2 cellular contexts compared by ENCODE assay signal in the genomic region with DNA sequence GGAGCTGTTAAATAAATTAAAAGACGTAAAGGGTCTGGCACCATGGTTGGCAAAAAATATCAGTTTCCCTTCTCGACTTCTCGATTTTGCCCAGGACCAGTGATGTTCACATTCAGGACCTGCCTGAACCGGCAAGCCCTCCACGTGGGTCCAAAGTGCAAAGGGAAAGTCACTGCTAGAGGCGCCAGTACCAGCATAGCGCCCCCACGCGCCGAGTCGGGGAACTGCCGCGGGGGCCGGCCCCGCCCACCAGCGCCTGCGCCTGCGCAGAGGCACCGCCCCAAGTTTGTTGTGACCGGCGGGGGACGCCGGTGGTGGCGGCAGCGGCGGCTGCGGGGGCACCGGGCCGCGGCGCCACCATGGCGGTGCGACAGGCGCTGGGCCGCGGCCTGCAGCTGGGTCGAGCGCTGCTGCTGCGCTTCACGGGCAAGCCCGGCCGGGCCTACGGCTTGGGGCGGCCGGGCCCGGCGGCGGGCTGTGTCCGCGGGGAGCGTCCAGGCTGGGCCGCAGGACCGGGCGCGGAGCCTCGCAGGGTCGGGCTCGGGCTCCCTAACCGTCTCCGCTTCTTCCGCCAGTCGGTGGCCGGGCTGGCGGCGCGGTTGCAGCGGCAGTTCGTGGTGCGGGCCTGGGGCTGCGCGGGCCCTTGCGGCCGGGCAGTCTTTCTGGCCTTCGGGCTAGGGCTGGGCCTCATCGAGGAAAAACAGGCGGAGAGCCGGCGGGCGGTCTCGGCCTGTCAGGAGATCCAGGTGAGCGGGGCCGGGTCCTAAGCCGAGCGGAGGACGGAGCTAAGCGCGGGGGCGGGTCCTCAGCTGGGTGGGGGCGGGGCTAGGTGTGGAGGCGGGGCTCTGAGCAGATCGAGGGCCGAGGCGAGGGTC.
TF ChIP-seq lines count a peak whose summit lies in the region.

A gene (plus strand): TSS at position 269 of the 875 bp plus-strand sequence. CDS start 91 bp downstream, at position 360.

TF ChIP-seq in HEK293, 187 proteins besides CTCF, POLR2A, EP300 and RAD21 (continued from another document and continues in another):
- TF ChIP-seq, protein P1, sequence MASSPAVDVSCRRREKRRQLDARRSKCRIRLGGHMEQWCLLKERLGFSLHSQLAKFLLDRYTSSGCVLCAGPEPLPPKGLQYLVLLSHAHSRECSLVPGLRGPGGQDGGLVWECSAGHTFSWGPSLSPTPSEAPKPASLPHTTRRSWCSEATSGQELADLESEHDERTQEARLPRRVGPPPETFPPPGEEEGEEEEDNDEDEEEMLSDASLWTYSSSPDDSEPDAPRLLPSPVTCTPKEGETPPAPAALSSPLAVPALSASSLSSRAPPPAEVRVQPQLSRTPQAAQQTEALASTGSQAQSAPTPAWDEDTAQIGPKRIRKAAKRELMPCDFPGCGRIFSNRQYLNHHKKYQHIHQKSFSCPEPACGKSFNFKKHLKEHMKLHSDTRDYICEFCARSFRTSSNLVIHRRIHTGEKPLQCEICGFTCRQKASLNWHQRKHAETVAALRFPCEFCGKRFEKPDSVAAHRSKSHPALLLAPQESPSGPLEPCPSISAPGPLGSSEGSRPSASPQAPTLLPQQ (tag by site-specific recombination; IDR thresholded peaks at IDR 0.05): peak; percentile 15; the same call in 1 of the 2 replicates
- TF ChIP-seq ZNF202 (tag by site-specific recombination; IDR thresholded peaks at IDR 0.05; ENCODE audit: borderline replicate concordance) (no peak), SCRT1 (tag by site-specific recombination; IDR thresholded peaks at IDR 0.05; ENCODE audit: borderline replicate concordance) (no peak), ZNF677 (tag by site-specific recombination; IDR thresholded peaks at IDR 0.05) (0 out of 2 replicates have a peak, but pooled peaks have one; percentile 48), ZNF112 (tag by site-specific recombination; IDR thresholded peaks at IDR 0.05) (no peak), ZNF660 (tag by site-specific recombination; IDR thresholded peaks at IDR 0.05) (peak; percentile 79), ZNF423 (tag by site-specific recombination; IDR thresholded peaks at IDR 0.05) (no peak), SP2 (tag by site-specific recombination; IDR thresholded peaks at IDR 0.05) (peak; percentile 69), OVOL3 (tag by site-specific recombination; IDR thresholded peaks at IDR 0.05) (no peak), GLIS1 (tag by site-specific recombination; IDR thresholded peaks at IDR 0.05) (peak; percentile 61), MEIS1 (CRISPR knock-in tag; IDR thresholded peaks at IDR 0.05; ENCODE audit: borderline replicate concordance) (no peak), KLF1 (tag by site-specific recombination; IDR thresholded peaks at IDR 0.05) (peak; percentile 27; the same call in 1 of the 2 replicates), ZNF521 (tag by site-specific recombination; IDR thresholded peaks at IDR 0.05) (no peak), ZNF560 (tag by site-specific recombination; IDR thresholded peaks at IDR 0.05; ENCODE audit: borderline replicate concordance) (no peak), ZNF138 (tag by site-specific recombination; IDR thresholded peaks at IDR 0.05; ENCODE audit: borderline replicate concordance) (no peak), ZNF544 (tag by site-specific recombination; IDR thresholded peaks at IDR 0.05) (no peak)
- TF ChIP-seq, protein P2, sequence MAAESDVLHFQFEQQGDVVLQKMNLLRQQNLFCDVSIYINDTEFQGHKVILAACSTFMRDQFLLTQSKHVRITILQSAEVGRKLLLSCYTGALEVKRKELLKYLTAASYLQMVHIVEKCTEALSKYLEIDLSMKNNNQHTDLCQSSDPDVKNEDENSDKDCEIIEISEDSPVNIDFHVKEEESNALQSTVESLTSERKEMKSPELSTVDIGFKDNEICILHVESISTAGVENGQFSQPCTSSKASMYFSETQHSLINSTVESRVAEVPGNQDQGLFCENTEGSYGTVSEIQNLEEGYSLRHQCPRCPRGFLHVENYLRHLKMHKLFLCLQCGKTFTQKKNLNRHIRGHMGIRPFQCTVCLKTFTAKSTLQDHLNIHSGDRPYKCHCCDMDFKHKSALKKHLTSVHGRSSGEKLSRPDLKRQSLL (tag by site-specific recombination; IDR thresholded peaks at IDR 0.05): no peak
- TF ChIP-seq, protein P3, sequence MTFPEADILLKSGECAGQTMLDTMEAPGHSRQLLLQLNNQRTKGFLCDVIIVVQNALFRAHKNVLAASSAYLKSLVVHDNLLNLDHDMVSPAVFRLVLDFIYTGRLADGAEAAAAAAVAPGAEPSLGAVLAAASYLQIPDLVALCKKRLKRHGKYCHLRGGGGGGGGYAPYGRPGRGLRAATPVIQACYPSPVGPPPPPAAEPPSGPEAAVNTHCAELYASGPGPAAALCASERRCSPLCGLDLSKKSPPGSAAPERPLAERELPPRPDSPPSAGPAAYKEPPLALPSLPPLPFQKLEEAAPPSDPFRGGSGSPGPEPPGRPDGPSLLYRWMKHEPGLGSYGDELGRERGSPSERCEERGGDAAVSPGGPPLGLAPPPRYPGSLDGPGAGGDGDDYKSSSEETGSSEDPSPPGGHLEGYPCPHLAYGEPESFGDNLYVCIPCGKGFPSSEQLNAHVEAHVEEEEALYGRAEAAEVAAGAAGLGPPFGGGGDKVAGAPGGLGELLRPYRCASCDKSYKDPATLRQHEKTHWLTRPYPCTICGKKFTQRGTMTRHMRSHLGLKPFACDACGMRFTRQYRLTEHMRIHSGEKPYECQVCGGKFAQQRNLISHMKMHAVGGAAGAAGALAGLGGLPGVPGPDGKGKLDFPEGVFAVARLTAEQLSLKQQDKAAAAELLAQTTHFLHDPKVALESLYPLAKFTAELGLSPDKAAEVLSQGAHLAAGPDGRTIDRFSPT (tag by site-specific recombination; IDR thresholded peaks at IDR 0.05): no peak
- TF ChIP-seq, protein P4, sequence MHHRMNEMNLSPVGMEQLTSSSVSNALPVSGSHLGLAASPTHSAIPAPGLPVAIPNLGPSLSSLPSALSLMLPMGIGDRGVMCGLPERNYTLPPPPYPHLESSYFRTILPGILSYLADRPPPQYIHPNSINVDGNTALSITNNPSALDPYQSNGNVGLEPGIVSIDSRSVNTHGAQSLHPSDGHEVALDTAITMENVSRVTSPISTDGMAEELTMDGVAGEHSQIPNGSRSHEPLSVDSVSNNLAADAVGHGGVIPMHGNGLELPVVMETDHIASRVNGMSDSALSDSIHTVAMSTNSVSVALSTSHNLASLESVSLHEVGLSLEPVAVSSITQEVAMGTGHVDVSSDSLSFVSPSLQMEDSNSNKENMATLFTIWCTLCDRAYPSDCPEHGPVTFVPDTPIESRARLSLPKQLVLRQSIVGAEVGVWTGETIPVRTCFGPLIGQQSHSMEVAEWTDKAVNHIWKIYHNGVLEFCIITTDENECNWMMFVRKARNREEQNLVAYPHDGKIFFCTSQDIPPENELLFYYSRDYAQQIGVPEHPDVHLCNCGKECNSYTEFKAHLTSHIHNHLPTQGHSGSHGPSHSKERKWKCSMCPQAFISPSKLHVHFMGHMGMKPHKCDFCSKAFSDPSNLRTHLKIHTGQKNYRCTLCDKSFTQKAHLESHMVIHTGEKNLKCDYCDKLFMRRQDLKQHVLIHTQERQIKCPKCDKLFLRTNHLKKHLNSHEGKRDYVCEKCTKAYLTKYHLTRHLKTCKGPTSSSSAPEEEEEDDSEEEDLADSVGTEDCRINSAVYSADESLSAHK (tag by site-specific recombination; IDR thresholded peaks at IDR 0.05): no peak
- TF ChIP-seq, protein P5, sequence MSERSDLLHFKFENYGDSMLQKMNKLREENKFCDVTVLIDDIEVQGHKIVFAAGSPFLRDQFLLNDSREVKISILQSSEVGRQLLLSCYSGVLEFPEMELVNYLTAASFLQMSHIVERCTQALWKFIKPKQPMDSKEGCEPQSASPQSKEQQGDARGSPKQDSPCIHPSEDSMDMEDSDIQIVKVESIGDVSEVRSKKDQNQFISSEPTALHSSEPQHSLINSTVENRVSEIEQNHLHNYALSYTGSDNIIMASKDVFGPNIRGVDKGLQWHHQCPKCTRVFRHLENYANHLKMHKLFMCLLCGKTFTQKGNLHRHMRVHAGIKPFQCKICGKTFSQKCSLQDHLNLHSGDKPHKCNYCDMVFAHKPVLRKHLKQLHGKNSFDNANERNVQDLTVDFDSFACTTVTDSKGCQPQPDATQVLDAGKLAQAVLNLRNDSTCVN (tag by site-specific recombination; optimal IDR thresholded peaks at IDR 0.05): peak; percentile 48

TF ChIP-seq in GM12878, 131 proteins besides CTCF, POLR2A, EP300 and RAD21 (continued from another document and continues in another):
- TF ChIP-seq, protein P6, sequence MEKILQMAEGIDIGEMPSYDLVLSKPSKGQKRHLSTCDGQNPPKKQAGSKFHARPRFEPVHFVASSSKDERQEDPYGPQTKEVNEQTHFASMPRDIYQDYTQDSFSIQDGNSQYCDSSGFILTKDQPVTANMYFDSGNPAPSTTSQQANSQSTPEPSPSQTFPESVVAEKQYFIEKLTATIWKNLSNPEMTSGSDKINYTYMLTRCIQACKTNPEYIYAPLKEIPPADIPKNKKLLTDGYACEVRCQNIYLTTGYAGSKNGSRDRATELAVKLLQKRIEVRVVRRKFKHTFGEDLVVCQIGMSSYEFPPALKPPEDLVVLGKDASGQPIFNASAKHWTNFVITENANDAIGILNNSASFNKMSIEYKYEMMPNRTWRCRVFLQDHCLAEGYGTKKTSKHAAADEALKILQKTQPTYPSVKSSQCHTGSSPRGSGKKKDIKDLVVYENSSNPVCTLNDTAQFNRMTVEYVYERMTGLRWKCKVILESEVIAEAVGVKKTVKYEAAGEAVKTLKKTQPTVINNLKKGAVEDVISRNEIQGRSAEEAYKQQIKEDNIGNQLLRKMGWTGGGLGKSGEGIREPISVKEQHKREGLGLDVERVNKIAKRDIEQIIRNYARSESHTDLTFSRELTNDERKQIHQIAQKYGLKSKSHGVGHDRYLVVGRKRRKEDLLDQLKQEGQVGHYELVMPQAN (conservative IDR thresholded peaks at IDR 0.05): peak; percentile 83
- TF ChIP-seq KDM1A (IDR thresholded peaks at IDR 0.05; ENCODE audit: borderline replicate concordance) (no peak), TARDBP (IDR thresholded peaks at IDR 0.05; ENCODE audit: borderline replicate concordance) (no peak), WRNIP1 (IDR thresholded peaks at IDR 0.05; ENCODE audit: borderline replicate concordance, low read depth, low read length) (no peak), CHD1 (IDR thresholded peaks at IDR 0.05; ENCODE audit: low read depth, low read length) (no peak), RUNX3 (IDR thresholded peaks at IDR 0.05; ENCODE audit: low read length) (no peak; the same call in 1 of the 2 replicates), PAX8 (IDR thresholded peaks at IDR 0.05) (no peak), RBBP5 (conservative IDR thresholded peaks at IDR 0.05) (no peak), TBL1XR1 (IDR thresholded peaks at IDR 0.05; ENCODE audit: low read depth, low read length) (no peak), EGR1 (IDR thresholded peaks at IDR 0.05; ENCODE audit: borderline replicate concordance in 1 of 2, low read depth in 2 of 2, low read length in 2 of 2) (peak in 1 of 2 experiments; percentile 60; a peak in 2 of 3 replicates), LARP7 (IDR thresholded peaks at IDR 0.05) (peak; percentile 85; the same call in 1 of the 2 replicates), RB1 (IDR thresholded peaks at IDR 0.05; ENCODE audit: borderline replicate concordance) (0 out of 2 replicates have a peak, but pooled peaks have one; percentile 82), DPF2 (IDR thresholded peaks at IDR 0.05) (peak; percentile 60), NR2C2 (IDR thresholded peaks at IDR 0.05; ENCODE audit: borderline replicate concordance, control insufficient read depth, insufficient read length, low read depth) (no peak), RAD51 (IDR thresholded peaks at IDR 0.05) (no peak), TCF3 (IDR thresholded peaks at IDR 0.05; ENCODE audit: borderline replicate concordance, insufficient read depth, low read depth, low read length) (no peak)
- TF ChIP-seq, protein P7, sequence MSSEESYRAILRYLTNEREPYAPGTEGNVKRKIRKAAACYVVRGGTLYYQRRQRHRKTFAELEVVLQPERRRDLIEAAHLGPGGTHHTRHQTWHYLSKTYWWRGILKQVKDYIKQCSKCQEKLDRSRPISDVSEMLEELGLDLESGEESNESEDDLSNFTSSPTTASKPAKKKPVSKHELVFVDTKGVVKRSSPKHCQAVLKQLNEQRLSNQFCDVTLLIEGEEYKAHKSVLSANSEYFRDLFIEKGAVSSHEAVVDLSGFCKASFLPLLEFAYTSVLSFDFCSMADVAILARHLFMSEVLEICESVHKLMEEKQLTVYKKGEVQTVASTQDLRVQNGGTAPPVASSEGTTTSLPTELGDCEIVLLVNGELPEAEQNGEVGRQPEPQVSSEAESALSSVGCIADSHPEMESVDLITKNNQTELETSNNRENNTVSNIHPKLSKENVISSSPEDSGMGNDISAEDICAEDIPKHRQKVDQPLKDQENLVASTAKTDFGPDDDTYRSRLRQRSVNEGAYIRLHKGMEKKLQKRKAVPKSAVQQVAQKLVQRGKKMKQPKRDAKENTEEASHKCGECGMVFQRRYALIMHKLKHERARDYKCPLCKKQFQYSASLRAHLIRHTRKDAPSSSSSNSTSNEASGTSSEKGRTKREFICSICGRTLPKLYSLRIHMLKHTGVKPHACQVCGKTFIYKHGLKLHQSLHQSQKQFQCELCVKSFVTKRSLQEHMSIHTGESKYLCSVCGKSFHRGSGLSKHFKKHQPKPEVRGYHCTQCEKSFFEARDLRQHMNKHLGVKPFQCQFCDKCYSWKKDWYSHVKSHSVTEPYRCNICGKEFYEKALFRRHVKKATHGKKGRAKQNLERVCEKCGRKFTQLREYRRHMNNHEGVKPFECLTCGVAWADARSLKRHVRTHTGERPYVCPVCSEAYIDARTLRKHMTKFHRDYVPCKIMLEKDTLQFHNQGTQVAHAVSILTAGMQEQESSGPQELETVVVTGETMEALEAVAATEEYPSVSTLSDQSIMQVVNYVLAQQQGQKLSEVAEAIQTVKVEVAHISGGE (CRISPR knock-in tag; IDR thresholded peaks at IDR 0.05): no peak
- TF ChIP-seq, protein P8, sequence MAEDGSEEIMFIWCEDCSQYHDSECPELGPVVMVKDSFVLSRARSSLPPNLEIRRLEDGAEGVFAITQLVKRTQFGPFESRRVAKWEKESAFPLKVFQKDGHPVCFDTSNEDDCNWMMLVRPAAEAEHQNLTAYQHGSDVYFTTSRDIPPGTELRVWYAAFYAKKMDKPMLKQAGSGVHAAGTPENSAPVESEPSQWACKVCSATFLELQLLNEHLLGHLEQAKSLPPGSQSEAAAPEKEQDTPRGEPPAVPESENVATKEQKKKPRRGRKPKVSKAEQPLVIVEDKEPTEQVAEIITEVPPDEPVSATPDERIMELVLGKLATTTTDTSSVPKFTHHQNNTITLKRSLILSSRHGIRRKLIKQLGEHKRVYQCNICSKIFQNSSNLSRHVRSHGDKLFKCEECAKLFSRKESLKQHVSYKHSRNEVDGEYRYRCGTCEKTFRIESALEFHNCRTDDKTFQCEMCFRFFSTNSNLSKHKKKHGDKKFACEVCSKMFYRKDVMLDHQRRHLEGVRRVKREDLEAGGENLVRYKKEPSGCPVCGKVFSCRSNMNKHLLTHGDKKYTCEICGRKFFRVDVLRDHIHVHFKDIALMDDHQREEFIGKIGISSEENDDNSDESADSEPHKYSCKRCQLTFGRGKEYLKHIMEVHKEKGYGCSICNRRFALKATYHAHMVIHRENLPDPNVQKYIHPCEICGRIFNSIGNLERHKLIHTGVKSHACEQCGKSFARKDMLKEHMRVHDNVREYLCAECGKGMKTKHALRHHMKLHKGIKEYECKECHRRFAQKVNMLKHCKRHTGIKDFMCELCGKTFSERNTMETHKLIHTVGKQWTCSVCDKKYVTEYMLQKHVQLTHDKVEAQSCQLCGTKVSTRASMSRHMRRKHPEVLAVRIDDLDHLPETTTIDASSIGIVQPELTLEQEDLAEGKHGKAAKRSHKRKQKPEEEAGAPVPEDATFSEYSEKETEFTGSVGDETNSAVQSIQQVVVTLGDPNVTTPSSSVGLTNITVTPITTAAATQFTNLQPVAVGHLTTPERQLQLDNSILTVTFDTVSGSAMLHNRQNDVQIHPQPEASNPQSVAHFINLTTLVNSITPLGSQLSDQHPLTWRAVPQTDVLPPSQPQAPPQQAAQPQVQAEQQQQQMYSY (CRISPR knock-in tag; IDR thresholded peaks at IDR 0.05): no peak
